In genomic region chr11:47899801-47900200, GRCh38 we compare ENCODE assay signal across 10 cellular contexts.
DNase-seq lines count a peak whose midpoint lies in the region; ATAC-seq lines count a peak whose summit lies in the region.
"Had no signal": no experiment of that assay in that cellular context is flagged by ENCODE, and none has a peak within 500 bp of the region (broad histone marks: within the 10 kb centered on the region; RNA-seq: fewer than 3 reads in every experiment).

No MANE protein-coding gene starts in this region.

- H3K27ac Mint-ChIP-seq in effector memory CD8-positive, alpha-beta T cell = peak overlapping the region; percentile 62 to 72
- H3K27ac Mint-ChIP-seq: activated naive CD4-positive, alpha-beta T cell treated with anti-CD3 and anti-CD28 coated beads, Interleukin-2, amount 50 U/mL, for 72 hours had no signal

- no peaks in the 10 kb centered on the region for H3K9me3 Mint-ChIP-seq in effector memory CD8-positive, alpha-beta T cell
- H3K9me3 Mint-ChIP-seq: activated naive CD4-positive, alpha-beta T cell treated with anti-CD3 and anti-CD28 coated beads, Interleukin-2, amount 50 U/mL, for 72 hours had no signal

- H3K36me3 Mint-ChIP-seq in effector memory CD8-positive, alpha-beta T cell (ENCODE audit: insufficient read depth) = peaks cover 2% of the 10 kb centered on the region
- H3K36me3 Mint-ChIP-seq: activated naive CD4-positive, alpha-beta T cell treated with anti-CD3 and anti-CD28 coated beads, Interleukin-2, amount 50 U/mL, for 72 hours had no signal

- DNase-seq in effector memory CD8-positive, alpha-beta T cell = no peak
- DNase-seq in hepatic stellate cell (ENCODE audit: low spot score) (no peak), inferior parietal cortex (ENCODE audit: extremely low spot score) (no peak), NCI-H187 (lab: John Stamatoyannopoulos, UW) (no peak)
- no peak for DNase-seq in activated effector memory CD4-positive, alpha-beta T cell treated with anti-CD3 and anti-CD28 coated beads, Interleukin-2, amount 50 U/mL, for 16 hours
- DNase-seq: EL had no signal

- H3K4me3 Mint-ChIP-seq in effector memory CD8-positive, alpha-beta T cell = peak overlapping the region in 1 of 2 donors; percentile 29

- peak; percentile 97 for ATAC-seq in GM18861 (IDR thresholded peaks at IDR 0.05; ENCODE audit: unreplicated experiment)
- ATAC-seq in GM21526 (IDR thresholded peaks at IDR 0.05; ENCODE audit: low FRiP score, unreplicated experiment) = peak; percentile 98
- peak; percentile 99 for ATAC-seq in HG03159 (IDR thresholded peaks at IDR 0.05; ENCODE audit: unreplicated experiment)
- ATAC-seq in effector memory CD8-positive, alpha-beta T cell (replicated peaks) = peak; percentile 81

- H3K4me1 Mint-ChIP-seq in effector memory CD8-positive, alpha-beta T cell (ENCODE audit: low read depth in 2 of 2) = peaks cover 8 to 12% of the 10 kb centered on the region in 2 donors

- no peaks in the 10 kb centered on the region for H3K27me3 Mint-ChIP-seq in effector memory CD8-positive, alpha-beta T cell
